In the genomic region with DNA sequence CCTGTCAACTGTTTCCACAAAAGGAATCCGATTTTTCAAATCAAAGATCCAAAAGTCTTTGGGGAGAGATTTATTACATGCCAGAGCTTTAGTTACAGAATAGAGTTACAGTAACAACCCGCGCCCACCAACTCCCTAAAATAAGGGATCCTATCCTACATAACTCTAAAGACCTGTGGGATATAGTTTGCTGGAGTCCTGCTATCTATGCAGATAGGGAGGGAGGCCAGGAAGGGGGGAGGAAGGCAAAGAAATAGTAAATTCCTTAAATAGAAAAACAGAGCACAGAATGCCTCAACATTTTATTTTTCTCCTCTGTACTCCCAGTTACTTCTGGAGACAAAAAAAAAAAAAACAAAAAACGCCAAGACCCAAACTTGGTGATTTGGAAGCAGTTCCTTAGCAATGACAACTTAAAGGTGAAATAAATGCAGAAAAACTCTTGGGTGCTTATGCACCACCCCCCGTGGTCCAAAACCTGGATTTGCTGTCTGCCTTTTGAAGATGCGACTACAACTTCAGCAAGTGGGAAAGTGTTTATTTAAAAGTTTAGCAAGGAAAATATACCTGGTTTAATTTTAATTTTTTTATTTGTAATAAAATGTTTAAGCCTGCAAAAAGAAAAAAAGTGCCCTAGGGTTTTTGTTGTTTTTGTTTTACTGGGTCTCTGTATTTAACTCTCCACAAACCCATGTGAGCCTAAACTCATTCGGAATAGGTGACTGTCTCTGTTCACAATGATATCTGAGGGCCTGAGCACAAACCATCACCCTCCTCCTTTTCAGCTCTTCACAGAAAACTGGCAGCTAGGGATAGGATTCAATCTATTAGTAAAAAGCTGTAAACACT, we compare ENCODE assay signal across 1 cellular context.
TF ChIP-seq lines count a peak whose summit lies in the region.

No MANE protein-coding gene starts in this region.

TF ChIP-seq in HEK293, 187 proteins besides CTCF, POLR2A, EP300 and RAD21 (continued from another document):
- TF ChIP-seq, protein P1, sequence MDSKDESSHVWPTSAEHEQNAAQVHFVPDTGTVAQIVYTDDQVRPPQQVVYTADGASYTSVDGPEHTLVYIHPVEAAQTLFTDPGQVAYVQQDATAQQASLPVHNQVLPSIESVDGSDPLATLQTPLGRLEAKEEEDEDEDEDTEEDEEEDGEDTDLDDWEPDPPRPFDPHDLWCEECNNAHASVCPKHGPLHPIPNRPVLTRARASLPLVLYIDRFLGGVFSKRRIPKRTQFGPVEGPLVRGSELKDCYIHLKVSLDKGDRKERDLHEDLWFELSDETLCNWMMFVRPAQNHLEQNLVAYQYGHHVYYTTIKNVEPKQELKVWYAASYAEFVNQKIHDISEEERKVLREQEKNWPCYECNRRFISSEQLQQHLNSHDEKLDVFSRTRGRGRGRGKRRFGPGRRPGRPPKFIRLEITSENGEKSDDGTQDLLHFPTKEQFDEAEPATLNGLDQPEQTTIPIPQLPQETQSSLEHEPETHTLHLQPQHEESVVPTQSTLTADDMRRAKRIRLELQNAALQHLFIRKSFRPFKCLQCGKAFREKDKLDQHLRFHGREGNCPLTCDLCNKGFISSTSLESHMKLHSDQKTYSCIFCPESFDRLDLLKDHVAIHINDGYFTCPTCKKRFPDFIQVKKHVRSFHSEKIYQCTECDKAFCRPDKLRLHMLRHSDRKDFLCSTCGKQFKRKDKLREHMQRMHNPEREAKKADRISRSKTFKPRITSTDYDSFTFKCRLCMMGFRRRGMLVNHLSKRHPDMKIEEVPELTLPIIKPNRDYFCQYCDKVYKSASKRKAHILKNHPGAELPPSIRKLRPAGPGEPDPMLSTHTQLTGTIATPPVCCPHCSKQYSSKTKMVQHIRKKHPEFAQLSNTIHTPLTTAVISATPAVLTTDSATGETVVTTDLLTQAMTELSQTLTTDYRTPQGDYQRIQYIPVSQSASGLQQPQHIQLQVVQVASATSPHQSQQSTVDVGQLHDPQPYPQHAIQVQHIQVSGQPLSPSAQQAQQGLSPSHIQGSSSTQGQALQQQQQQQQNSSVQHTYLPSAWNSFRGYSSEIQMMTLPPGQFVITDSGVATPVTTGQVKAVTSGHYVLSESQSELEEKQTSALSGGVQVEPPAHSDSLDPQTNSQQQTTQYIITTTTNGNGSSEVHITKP (tag by site-specific recombination; IDR thresholded peaks at IDR 0.05) = 0 out of 2 replicates have a peak, but pooled peaks have one; percentile 7
- TF ChIP-seq ZSCAN30 (tag by site-specific recombination; IDR thresholded peaks at IDR 0.05) (no peak), ZFP37 (tag by site-specific recombination; IDR thresholded peaks at IDR 0.05) (0 out of 2 replicates have a peak, but pooled peaks have one; percentile 3)
